In the genomic region with DNA sequence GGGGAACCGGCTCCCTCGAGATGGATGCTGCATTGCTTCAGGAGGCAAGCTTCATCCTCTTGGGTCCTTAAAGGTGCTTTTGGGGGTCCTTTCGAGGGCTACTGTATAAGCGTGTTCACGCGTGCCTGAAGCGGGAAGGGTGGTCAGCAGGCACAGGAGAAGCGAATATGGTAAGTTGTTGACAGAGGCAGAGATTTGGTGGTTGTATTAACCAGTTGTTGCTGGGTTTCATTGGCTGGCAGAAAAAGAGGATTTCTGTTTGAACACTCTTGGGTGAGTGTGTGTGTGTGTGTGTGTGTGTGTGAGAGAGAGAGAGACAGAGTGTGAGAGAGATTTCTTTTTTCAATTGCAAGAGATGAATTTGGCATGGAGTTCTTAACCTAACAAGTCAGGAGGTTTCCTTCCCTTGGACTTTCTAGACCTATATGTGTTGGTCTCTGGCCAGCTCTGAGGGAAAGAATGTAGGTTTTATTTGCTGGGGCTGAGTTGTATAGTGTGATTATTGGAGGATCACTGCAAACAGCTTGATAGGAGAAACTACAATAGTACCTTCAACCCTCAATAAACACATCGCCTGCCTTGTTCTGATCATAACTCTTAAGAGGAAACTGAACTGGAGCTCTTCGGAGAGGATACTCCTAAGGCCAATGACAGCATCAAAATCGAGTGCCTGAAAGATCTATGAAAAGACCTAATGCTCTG, we compare ENCODE assay signal across 8 cellular contexts. TPM values are rescaled to one million over a fixed set of nuclear protein-coding genes. Genes with fewer than 3 reads are reported as not detected.
DNase-seq lines count a peak whose midpoint lies in the region; ATAC-seq and TF ChIP-seq lines count a peak whose summit lies in the region.

No MANE protein-coding gene starts in this region.

- H3K4me3 Mint-ChIP-seq in CD4-positive, alpha-beta T cell, result peak overlapping the region; percentile 91
- peak overlapping the region; percentile 90 for H3K4me3 Mint-ChIP-seq in GM23338

- POLR2A ChIA-PET in CD4-positive, alpha-beta T cell (lab: Charles Lee), result interaction anchor here (0.8 to 1.5 kb wide), 5 partner anchors 10 to 338 kb away, joined by 3 to 4 read pairs (median 3); a partner anchor contains a TSS

- H3K9me2 ChIP-seq in GM23338 (ENCODE audit: insufficient read depth), result no peaks in the 10 kb centered on the region

- no peak for ATAC-seq in CD4-positive, alpha-beta T cell (ENCODE audit: poor library complexity)
- ATAC-seq in GM23338, result peak; percentile 8

- H3K27ac Mint-ChIP-seq in CD4-positive, alpha-beta T cell, result peak overlapping the region; percentile 41
- no peak overlapping the region for H3K27ac Mint-ChIP-seq in GM23338

- peak in 1 of 10 experiments; percentile 11 for DNase-seq in CD4-positive, alpha-beta T cell
- DNase-seq in GM23338 (ENCODE audit: low spot score) (no peak), SK-N-DZ (ENCODE audit: low spot score) (peak; percentile 12), epithelial cell of esophagus (ENCODE audit: low read depth) (peak; percentile 13), NCI-H2107 treated with DMSO at 0.1 percent for 48 hours (lab: John Stamatoyannopoulos, UW; ENCODE audit: unreplicated experiment) (no peak), HuH-7 (ENCODE audit: low spot score) (no peak)
- no peak for DNase-seq in stimulated activated CD4-positive, alpha-beta T cell treated with anti-CD3 and anti-CD28 coated beads, Interleukin-12 subunit alpha, Interleukin-12 subunit beta, amount 100 ng/mL, for 4 hours

- H2AFZ ChIP-seq in GM23338, result peak overlapping the region; percentile 44; the same call in 1 of the 2 replicates

- H3K36me3 ChIP-seq in GM23338 (ENCODE audit: insufficient read depth) (no peaks in the 10 kb centered on the region), neutrophil (no peaks in the 10 kb centered on the region)

- H3K4me1 ChIP-seq in GM23338 (ENCODE audit: insufficient read depth) (peaks cover 14% of the 10 kb centered on the region), neutrophil (ENCODE audit: control insufficient read depth in 1 of 2, insufficient read depth in 1 of 2, low read depth in 1 of 2, low read length in 1 of 2) (peaks cover 58 to 61% of the 10 kb centered on the region in 2 experiments)

- no peak for TF ChIP-seq CTCF in CD4-positive, alpha-beta T cell (IDR thresholded peaks at IDR 0.05)
- TF ChIP-seq CTCF in GM23338 (conservative IDR thresholded peaks at IDR 0.05; ENCODE audit: low read depth in 2 of 2), result no peak
- no peak for TF ChIP-seq CTCF in epithelial cell of esophagus (IDR thresholded peaks at IDR 0.05; ENCODE audit: insufficient read depth, low read depth, low read length, missing control alignments)
- TF ChIP-seq CTCF in neutrophil (IDR thresholded peaks at IDR 0.05), result no peak

- H4K20me1 ChIP-seq in GM23338 (replicated peaks; ENCODE audit: insufficient read depth), result peaks cover 15% of the 10 kb centered on the region

- CTCF ChIA-PET in CD4-positive, alpha-beta T cell (lab: Charles Lee), result interaction anchor here (1.0 kb wide), 1 partner anchor 644 kb away, joined by 3 read pairs; no protein-coding TSS in a partner anchor

- H3F3A ChIP-seq in GM23338 (replicated peaks; ENCODE audit: low read depth), result no peaks in the 10 kb centered on the region

- intact Hi-C loops in CD4-positive, alpha-beta T cell (cut with DNase I, micrococcal nuclease), result loop anchor here (2.0 to 10.0 kb wide), 8 partner anchors 66 to 838 kb away; a partner anchor contains a TSS

- no peaks in the 10 kb centered on the region for H3K9me3 Mint-ChIP-seq in CD4-positive, alpha-beta T cell
- no peaks in the 10 kb centered on the region for H3K9me3 Mint-ChIP-seq in GM23338

- no peaks in the 10 kb centered on the region for H3K36me3 Mint-ChIP-seq in CD4-positive, alpha-beta T cell (ENCODE audit: low read depth)
- H3K36me3 Mint-ChIP-seq in GM23338 (ENCODE audit: low read depth), result no peaks in the 10 kb centered on the region

- H3K4me1 Mint-ChIP-seq in CD4-positive, alpha-beta T cell (ENCODE audit: low read depth), result peaks cover 43% of the 10 kb centered on the region
- peaks cover 18% of the 10 kb centered on the region; the same call in 2 of the 3 replicates for H3K4me1 Mint-ChIP-seq in GM23338

- peak overlapping the region; percentile 87 for H3K4me2 ChIP-seq in GM23338

- peaks cover 55% of the 10 kb centered on the region for H3K79me2 ChIP-seq in GM23338 (replicated peaks; ENCODE audit: insufficient read depth)

- H3K27me3 ChIP-seq in CD4-positive, alpha-beta T cell (ENCODE audit: control insufficient read depth, insufficient read depth, low read length), result no peaks in the 10 kb centered on the region
- H3K27me3 ChIP-seq in GM23338 (ENCODE audit: insufficient read depth), result no peaks in the 10 kb centered on the region
- H3K27me3 ChIP-seq in neutrophil, result no peaks in the 10 kb centered on the region

- no peaks in the 10 kb centered on the region for H3K27me3 Mint-ChIP-seq in CD4-positive, alpha-beta T cell
- peaks cover 2% of the 10 kb centered on the region for H3K27me3 Mint-ChIP-seq in GM23338 (ENCODE audit: insufficient read depth, low read depth, poor library complexity)

- peak overlapping the region; percentile 90 for H3K4me3 ChIP-seq in GM23338
- H3K4me3 ChIP-seq in epithelial cell of esophagus (ENCODE audit: low read length), result peak overlapping the region; percentile 88
- peak overlapping the region; percentile 75 to 85 for H3K4me3 ChIP-seq in neutrophil (ENCODE audit: low read depth in 1 of 2, low read length in 1 of 2)

- H3K27ac ChIP-seq in CD4-positive, alpha-beta T cell (ENCODE audit: low read depth, low read length), result no peak overlapping the region
- H3K27ac ChIP-seq in GM23338 (ENCODE audit: low read depth) (no peak overlapping the region), neutrophil (peak overlapping the region; percentile 89)

- no peaks in the 10 kb centered on the region for H3K9me3 ChIP-seq in CD4-positive, alpha-beta T cell (ENCODE audit: control insufficient read depth, low read length)
- H3K9me3 ChIP-seq in neutrophil, result no peaks in the 10 kb centered on the region

TF ChIP-seq in GM23338, 12 proteins besides CTCF, POLR2A, EP300 and RAD21:
- TF ChIP-seq POLR2AphosphoS5 (IDR thresholded peaks at IDR 0.05; ENCODE audit: low read depth) (no peak), CREB1 (CRISPR knock-in tag; IDR thresholded peaks at IDR 0.05; ENCODE audit: low read depth) (no peak)
- TF ChIP-seq, protein P1, sequence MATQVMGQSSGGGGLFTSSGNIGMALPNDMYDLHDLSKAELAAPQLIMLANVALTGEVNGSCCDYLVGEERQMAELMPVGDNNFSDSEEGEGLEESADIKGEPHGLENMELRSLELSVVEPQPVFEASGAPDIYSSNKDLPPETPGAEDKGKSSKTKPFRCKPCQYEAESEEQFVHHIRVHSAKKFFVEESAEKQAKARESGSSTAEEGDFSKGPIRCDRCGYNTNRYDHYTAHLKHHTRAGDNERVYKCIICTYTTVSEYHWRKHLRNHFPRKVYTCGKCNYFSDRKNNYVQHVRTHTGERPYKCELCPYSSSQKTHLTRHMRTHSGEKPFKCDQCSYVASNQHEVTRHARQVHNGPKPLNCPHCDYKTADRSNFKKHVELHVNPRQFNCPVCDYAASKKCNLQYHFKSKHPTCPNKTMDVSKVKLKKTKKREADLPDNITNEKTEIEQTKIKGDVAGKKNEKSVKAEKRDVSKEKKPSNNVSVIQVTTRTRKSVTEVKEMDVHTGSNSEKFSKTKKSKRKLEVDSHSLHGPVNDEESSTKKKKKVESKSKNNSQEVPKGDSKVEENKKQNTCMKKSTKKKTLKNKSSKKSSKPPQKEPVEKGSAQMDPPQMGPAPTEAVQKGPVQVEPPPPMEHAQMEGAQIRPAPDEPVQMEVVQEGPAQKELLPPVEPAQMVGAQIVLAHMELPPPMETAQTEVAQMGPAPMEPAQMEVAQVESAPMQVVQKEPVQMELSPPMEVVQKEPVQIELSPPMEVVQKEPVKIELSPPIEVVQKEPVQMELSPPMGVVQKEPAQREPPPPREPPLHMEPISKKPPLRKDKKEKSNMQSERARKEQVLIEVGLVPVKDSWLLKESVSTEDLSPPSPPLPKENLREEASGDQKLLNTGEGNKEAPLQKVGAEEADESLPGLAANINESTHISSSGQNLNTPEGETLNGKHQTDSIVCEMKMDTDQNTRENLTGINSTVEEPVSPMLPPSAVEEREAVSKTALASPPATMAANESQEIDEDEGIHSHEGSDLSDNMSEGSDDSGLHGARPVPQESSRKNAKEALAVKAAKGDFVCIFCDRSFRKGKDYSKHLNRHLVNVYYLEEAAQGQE (IDR thresholded peaks at IDR 0.05; ENCODE audit: unreplicated experiment), result no peak

RNA-seq across cellular contexts. Expression of a gene that starts 1.1 kb away (rescaled TPM):
- 10 to 100 TPM; 10.3 to 12.0 TPM for total RNA-seq in CD4-positive, alpha-beta T cell
- total RNA-seq in GM23338 (2014; rRNA removed; shearing (Covaris generic)), result 54.6 and 68.2 TPM in 2 replicates
- polyA plus RNA-seq in GM23338 (2016; fragmentation: Nextera tagmentation; extraction: Ambion mirVana), result 40.1 and 41.8 TPM in 2 replicates
- polyA plus RNA-seq in SK-N-DZ (2014; cell fraction: cytosol; rRNA removed), result 21.2 and 25.6 TPM in 2 replicates
- polyA plus RNA-seq in SK-N-DZ (2014; cell fraction: nucleus; rRNA removed), result 16.0 and 21.6 TPM in 2 replicates

Comparison
In these comparisons a context has a peak if more than half of its experiments do, and no peak if none do; other contexts are left out.
1. DNase-seq: peak in SK-N-DZ (single experiment) and epithelial cell of esophagus (single experiment); none in GM23338 (single experiment), NCI-H2107 treated with DMSO at 0.1 percent for 48 hours (single experiment), stimulated activated CD4-positive, alpha-beta T cell treated with anti-CD3 and anti-CD28 coated beads, Interleukin-12 subunit alpha, Interleukin-12 subunit beta, amount 100 ng/mL, for 4 hours (single experiment) and HuH-7 (single experiment).
2. Peak in every context shown above with its lines, with median percentiles within 50 percentile points of each other: H3K4me3 ChIP-seq.